Comparison of ENCODE assay signal across 9 cellular contexts in genomic region chr7:139916717-139917395, GRCh38.
A peak's percentile ranks its signal among the peaks of the same experiment; 100 is the strongest.
DNase-seq lines count a peak whose midpoint lies in the region; ATAC-seq and TF ChIP-seq lines count a peak whose summit lies in the region.
"Had no signal": no experiment of that assay in that cellular context is flagged by ENCODE, and none has a peak within 500 bp of the region (broad histone marks: within the 10 kb centered on the region; RNA-seq: fewer than 3 reads in every experiment).

No MANE protein-coding gene starts in this region.

- H3K27me3 ChIP-seq in right cardiac atrium (ENCODE audit: control insufficient read depth, insufficient read depth) (no peaks in the 10 kb centered on the region), heart right ventricle (no peaks in the 10 kb centered on the region), vagina (no peaks in the 10 kb centered on the region)

- H3K36me3 Mint-ChIP-seq in T-helper 2 cell treated with Interferon-gamma antibody and Interleukin-4, amounts not matched to agents 5 μg/mL and 100 μg/mL, for 36 hours (ENCODE audit: low read depth) = no peaks in the 10 kb centered on the region

- H3K27me3 Mint-ChIP-seq in T-helper 2 cell treated with Interferon-gamma antibody and Interleukin-4, amounts not matched to agents 5 μg/mL and 100 μg/mL, for 36 hours (ENCODE audit: low read depth) = no peaks in the 10 kb centered on the region

- H3K4me1 Mint-ChIP-seq in T-helper 2 cell treated with Interferon-gamma antibody and Interleukin-4, amounts not matched to agents 5 μg/mL and 100 μg/mL, for 36 hours (ENCODE audit: low read depth) = peaks cover 17% of the 10 kb centered on the region

- H3K27ac Mint-ChIP-seq in T-helper 2 cell treated with Interferon-gamma antibody and Interleukin-4, amounts not matched to agents 5 μg/mL and 100 μg/mL, for 36 hours = no peak overlapping the region

- peak overlapping the region; percentile 48 for H3K27ac ChIP-seq in right cardiac atrium (ENCODE audit: low read length)
- no peak overlapping the region for H3K27ac ChIP-seq in heart right ventricle
- peak overlapping the region; percentile 63 for H3K27ac ChIP-seq in vagina

- H3K36me3 ChIP-seq in heart right ventricle (peaks cover 0 to 42% (median 0%) of the 10 kb centered on the region in 9 donors), vagina (no peaks in the 10 kb centered on the region)
- H3K36me3 ChIP-seq: thoracic aorta had no signal

- H3K4me3 ChIP-seq in right cardiac atrium (ENCODE audit: low read length) (no peak overlapping the region), heart right ventricle (no peak overlapping the region), vagina (no peak overlapping the region)
- H3K4me3 ChIP-seq: thoracic aorta had no signal

- DNase-seq in right cardiac atrium = no peak
- no peak for DNase-seq in heart right ventricle
- no peak for DNase-seq in T-helper 2 cell treated with Interferon-gamma antibody and Interleukin-4, amounts not matched to agents 5 μg/mL and 100 μg/mL, for 36 hours (ENCODE audit: low spot score)
- no peak for DNase-seq in vagina (ENCODE audit: extremely low spot score in 2 of 2)
- DNase-seq in kidney tubule cell (ENCODE audit: low spot score) = no peak
- DNase-seq in SIG-M5 treated with dmso at 0.1 percent for 504 hours (lab: John Stamatoyannopoulos, UW; ENCODE audit: unreplicated experiment) = no peak
- no peak for DNase-seq in dedifferentiated amniotic fluid mesenchymal stem cell (ENCODE audit: extremely low spot score)

- WGBS in right cardiac atrium = 84% methylated on average over 10 of the region's 10 CpGs
- WGBS in heart right ventricle, 2 donors = 90 to 94% methylated on average over 10 of the region's 10 CpGs

- H3K4me1 ChIP-seq in right cardiac atrium (ENCODE audit: control insufficient read depth, insufficient read depth, low read length) (peaks cover 14% of the 10 kb centered on the region), heart right ventricle (peaks cover 0 to 54% (median 25%) of the 10 kb centered on the region in 9 donors), vagina (peaks cover 36% of the 10 kb centered on the region)

- TF ChIP-seq CTCF in heart right ventricle (IDR thresholded peaks at IDR 0.05) (no peak), vagina (IDR thresholded peaks at IDR 0.05) (no peak)

- intact Hi-C loops in right cardiac atrium (cut with DNase I) = loop anchor here in 1 of 4 donors (10.0 kb wide), 1 partner anchor 142 kb away; the partner anchor contains the start of gene HIPK2
- intact Hi-C loops in heart right ventricle (cut with DNase I) = no loop called here
- intact Hi-C loops in vagina (cut with DNase I) = no loop called here

- H3K9me3 ChIP-seq in right cardiac atrium (ENCODE audit: control insufficient read depth, low read length) (no peaks in the 10 kb centered on the region), heart right ventricle (no peaks in the 10 kb centered on the region), vagina (no peaks in the 10 kb centered on the region)
- H3K9me3 ChIP-seq: thoracic aorta had no signal

- peak overlapping the region; percentile 7 for H3K4me3 Mint-ChIP-seq in T-helper 2 cell treated with Interferon-gamma antibody and Interleukin-4, amounts not matched to agents 5 μg/mL and 100 μg/mL, for 36 hours

- ATAC-seq in right cardiac atrium (no peak), heart right ventricle (no peak), HG02970 (IDR thresholded peaks at IDR 0.05; ENCODE audit: low FRiP score, unreplicated experiment) (peak; percentile 43)

- H3K9me3 Mint-ChIP-seq in T-helper 2 cell treated with Interferon-gamma antibody and Interleukin-4, amounts not matched to agents 5 μg/mL and 100 μg/mL, for 36 hours = no peaks in the 10 kb centered on the region

- TF ChIP-seq POLR2A in vagina (IDR thresholded peaks at IDR 0.05) = no peak

Comparison
In these comparisons a context has a peak if more than half of its experiments do, and no peak if none do; other contexts are left out.
1. H3K27ac ChIP-seq: peak in right cardiac atrium (single experiment) and vagina (single experiment); none in heart right ventricle (0 of 10).